26 cellular contexts compared by ENCODE assay signal in genomic region chr14:31125231-31125630, GRCh38.
"Had no signal": no experiment of that assay in that cellular context is flagged by ENCODE, and none has a peak within 500 bp of the region (broad histone marks: within the 10 kb centered on the region; RNA-seq: fewer than 3 reads in every experiment).

No MANE protein-coding gene starts in this region.

- H3K36me3 ChIP-seq: uterus had no signal

- H3K4me1 Mint-ChIP-seq: neural crest cell had no signal

- DNase-seq: colonic mucosa; effector CD8-positive, alpha-beta T cell; endodermal cell; foreskin fibroblast; heart left ventricle; left cardiac atrium; left lung; naive thymus-derived CD8-positive, alpha-beta T cell; pancreas; right cardiac atrium; small intestine; stimulated activated CD4-positive, alpha-beta T cell treated with anti-CD3 and anti-CD28 coated beads, Interleukin-15, amount 100 ng/mL, for 24 hours; stimulated activated CD4-positive, alpha-beta T cell treated with anti-CD3 and anti-CD28 coated beads, Interleukin-2, amount 100 ng/mL, for 48 hours; stimulated activated naive B cell treated with anti-CD40 and anti-IgM and Interleukin-4, amounts not matched to agents 10 μg/mL and 1 μg/mL and 100 μg/mL, for 72 hours; transverse colon; upper lobe of right lung; uterus had no signal

- H3K27me3 Mint-ChIP-seq: dendritic cell treated with granulocyte-macrophage colony-stimulating factor and Interleukin-4, amounts not matched to agents 40 ng/mL and 50 ng/mL, for 4 days; naive thymus-derived CD8-positive, alpha-beta T cell; stimulated activated naive B cell treated with anti-CD40 and anti-IgM and Interleukin-4, amounts not matched to agents 10 μg/mL and 1 μg/mL and 100 μg/mL, for 72 hours; stimulated activated naive CD8-positive, alpha-beta T cell treated with anti-CD3 and anti-CD28 coated beads, Interleukin-15, Interleukin-2, amounts not matched to agents 100 ng/mL and 50 ng/mL, for 24 hours had no signal

- H3K9me3 Mint-ChIP-seq: dendritic cell treated with granulocyte-macrophage colony-stimulating factor and Interleukin-4, amounts not matched to agents 40 ng/mL and 50 ng/mL, for 4 days; endodermal cell; naive thymus-derived CD8-positive, alpha-beta T cell; neural crest cell; stimulated activated naive B cell treated with anti-CD40 and anti-IgM and Interleukin-4, amounts not matched to agents 10 μg/mL and 1 μg/mL and 100 μg/mL, for 72 hours; stimulated activated naive CD8-positive, alpha-beta T cell treated with anti-CD3 and anti-CD28 coated beads, Interleukin-15, Interleukin-2, amounts not matched to agents 100 ng/mL and 50 ng/mL, for 24 hours had no signal

- H3K9me3 ChIP-seq: colonic mucosa, gastrocnemius medialis, heart left ventricle, left lung, neutrophil, pancreas, prostate gland, thoracic aorta, transverse colon, upper lobe of right lung, uterus had no signal

- H3K4me1 ChIP-seq: colonic mucosa, pancreas, prostate gland, uterus had no signal

- H3K4me3 ChIP-seq: colonic mucosa, gastrocnemius medialis, heart left ventricle, hepatocyte, left lung, pancreas, prostate gland, thoracic aorta, transverse colon, upper lobe of right lung, uterus had no signal

- H3K27me3 ChIP-seq: colonic mucosa, gastrocnemius medialis, heart left ventricle, hepatocyte, left lung, neutrophil, pancreas, transverse colon, upper lobe of right lung, uterus had no signal

- H3K27ac ChIP-seq: colonic mucosa, epithelial cell of prostate, heart left ventricle, hepatocyte, left lung, neutrophil, pancreas, prostate gland, thoracic aorta, transverse colon, upper lobe of right lung, uterus had no signal

- H3K27ac Mint-ChIP-seq: dendritic cell treated with granulocyte-macrophage colony-stimulating factor and Interleukin-4, amounts not matched to agents 40 ng/mL and 50 ng/mL, for 4 days; endodermal cell; stimulated activated naive B cell treated with anti-CD40 and anti-IgM and Interleukin-4, amounts not matched to agents 10 μg/mL and 1 μg/mL and 100 μg/mL, for 72 hours; stimulated activated naive CD8-positive, alpha-beta T cell treated with anti-CD3 and anti-CD28 coated beads, Interleukin-15, Interleukin-2, amounts not matched to agents 100 ng/mL and 50 ng/mL, for 24 hours had no signal

- H3K4me3 Mint-ChIP-seq: dendritic cell treated with granulocyte-macrophage colony-stimulating factor and Interleukin-4, amounts not matched to agents 40 ng/mL and 50 ng/mL, for 4 days; endodermal cell; neural crest cell; stimulated activated naive B cell treated with anti-CD40 and anti-IgM and Interleukin-4, amounts not matched to agents 10 μg/mL and 1 μg/mL and 100 μg/mL, for 72 hours; stimulated activated naive CD8-positive, alpha-beta T cell treated with anti-CD3 and anti-CD28 coated beads, Interleukin-15, Interleukin-2, amounts not matched to agents 100 ng/mL and 50 ng/mL, for 24 hours had no signal
